In the genomic region with DNA sequence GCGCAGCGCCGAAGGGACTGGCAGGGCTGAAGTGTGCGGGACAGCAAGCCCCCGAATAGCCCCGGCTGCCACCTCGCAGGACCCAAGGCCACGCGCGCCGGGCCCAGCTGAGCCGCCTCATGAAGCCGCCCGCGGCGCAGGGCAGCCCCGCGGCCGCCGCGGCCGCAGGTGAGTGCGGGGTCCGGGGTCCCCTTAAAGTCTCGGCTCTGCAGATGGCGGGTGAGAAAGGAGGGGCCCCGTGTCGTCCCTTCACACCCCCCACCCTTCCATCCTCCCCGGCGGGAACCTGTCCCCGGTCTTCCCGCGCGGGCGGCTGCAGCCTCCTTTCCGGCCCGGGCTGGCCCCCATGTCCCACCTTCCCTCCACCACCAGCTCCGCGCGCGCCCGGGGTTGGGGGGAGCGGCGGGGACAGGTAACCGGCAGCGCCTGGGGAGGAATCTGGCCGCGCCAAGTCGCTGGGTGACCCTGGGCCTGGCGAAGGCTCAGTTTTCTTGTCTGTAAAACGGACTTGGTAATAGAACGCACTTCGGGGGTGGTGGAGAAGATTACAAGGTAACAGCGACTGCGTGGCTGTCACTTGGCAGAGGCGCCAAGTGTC, we compare ENCODE assay signal across 8 cellular contexts. TPM values are rescaled to one million over a fixed set of nuclear protein-coding genes. Genes with fewer than 3 reads are reported as not detected.
DNase-seq lines count a peak whose midpoint lies in the region; ATAC-seq and TF ChIP-seq lines count a peak whose summit lies in the region.

No MANE protein-coding gene starts in this region.

- intact Hi-C loops in tibial artery (cut with DNase I; ENCODE audit: low total_unique reads), result no loop called here

- peaks cover 45% of the 10 kb centered on the region for H3K4me1 Mint-ChIP-seq in T-helper 1 cell treated with Interleukin-12 subunit alpha and Interleukin-12 subunit beta and Interleukin-4 antibody, amounts not matched to agents 30 μg/mL and 1 μg/mL, for 36 hours (ENCODE audit: low read depth)

- H3K4me1 ChIP-seq in tibial artery, result peaks cover 0 to 22% (median 10%) of the 10 kb centered on the region in 4 donors

- in situ Hi-C loops in GM13976 (cut with MboI; ENCODE audit: low sequenced_read_pairs, unreplicated experiment), result no loop called here

- peak overlapping the region; percentile 50 to 66 for H3K27ac ChIP-seq in tibial artery

- DNase-seq in GM13976 (ENCODE audit: low spot score) (peak; percentile 53), choroid plexus epithelial cell (ENCODE audit: low read depth) (no peak), mesenteric fat pad (ENCODE audit: low spot score) (peak; percentile 88), tibial artery (no peak), UCSD-AML1 (lab: John Stamatoyannopoulos, UW; ENCODE audit: unreplicated experiment) (no peak), NCI-H1105 (lab: John Stamatoyannopoulos, UW) (no peak)

- no peak for TF ChIP-seq CTCF in GM13976 (IDR thresholded peaks at IDR 0.05; ENCODE audit: borderline replicate concordance, control extremely low read depth, extremely low read depth, insufficient read depth, missing control alignments)
- no peak for TF ChIP-seq CTCF in choroid plexus epithelial cell (conservative IDR thresholded peaks at IDR 0.05; ENCODE audit: low read depth, low read length)
- no peak for TF ChIP-seq CTCF in tibial artery (IDR thresholded peaks at IDR 0.05)

- H3K27ac Mint-ChIP-seq in T-helper 1 cell treated with Interleukin-12 subunit alpha and Interleukin-12 subunit beta and Interleukin-4 antibody, amounts not matched to agents 30 μg/mL and 1 μg/mL, for 36 hours, result peak overlapping the region; percentile 90

- no peaks in the 10 kb centered on the region for H3K9me3 Mint-ChIP-seq in T-helper 1 cell treated with Interleukin-12 subunit alpha and Interleukin-12 subunit beta and Interleukin-4 antibody, amounts not matched to agents 30 μg/mL and 1 μg/mL, for 36 hours

- peaks cover 0 to 21% (median 0%) of the 10 kb centered on the region in 3 donors for H3K36me3 ChIP-seq in tibial artery

- no peaks in the 10 kb centered on the region for H3K27me3 ChIP-seq in tibial artery

- peak overlapping the region; percentile 70 for H3K4me3 ChIP-seq in choroid plexus epithelial cell (ENCODE audit: low read depth, low read length)
- peak overlapping the region; percentile 60 to 67 for H3K4me3 ChIP-seq in tibial artery

- H3K4me3 Mint-ChIP-seq in T-helper 1 cell treated with Interleukin-12 subunit alpha and Interleukin-12 subunit beta and Interleukin-4 antibody, amounts not matched to agents 30 μg/mL and 1 μg/mL, for 36 hours, result peak overlapping the region; percentile 88

- ATAC-seq in HG02759 (IDR thresholded peaks at IDR 0.05; ENCODE audit: unreplicated experiment), result peak; percentile 31

- peaks cover 16% of the 10 kb centered on the region for H3K36me3 Mint-ChIP-seq in T-helper 1 cell treated with Interleukin-12 subunit alpha and Interleukin-12 subunit beta and Interleukin-4 antibody, amounts not matched to agents 30 μg/mL and 1 μg/mL, for 36 hours (ENCODE audit: low read depth)

- H3K9me3 ChIP-seq in tibial artery, result no peaks in the 10 kb centered on the region

- H3K27me3 Mint-ChIP-seq in T-helper 1 cell treated with Interleukin-12 subunit alpha and Interleukin-12 subunit beta and Interleukin-4 antibody, amounts not matched to agents 30 μg/mL and 1 μg/mL, for 36 hours (ENCODE audit: low read depth), result peaks cover 27% of the 10 kb centered on the region

RNA-seq across cellular contexts. Expression of a gene that starts 0.3 kb away (rescaled TPM):
- total RNA-seq in mesenteric fat pad, result 205 TPM

Comparison
In these comparisons a context has a peak if more than half of its experiments do, and no peak if none do; other contexts are left out.
1. DNase-seq: peak in GM13976 (single experiment) and mesenteric fat pad (single experiment); none in choroid plexus epithelial cell (single experiment), tibial artery (0 of 2), UCSD-AML1 (single experiment) and NCI-H1105 (single experiment).